Comparison of ENCODE assay signal across 28 cellular contexts in genomic region chr2:204004912-204005311, GRCh38.
A peak's percentile ranks its signal among the peaks of the same experiment; 100 is the strongest.
DNase-seq lines count a peak whose midpoint lies in the region; ATAC-seq and TF ChIP-seq lines count a peak whose summit lies in the region.
"Had no signal": no experiment of that assay in that cellular context is flagged by ENCODE, and none has a peak within 500 bp of the region (broad histone marks: within the 10 kb centered on the region; RNA-seq: fewer than 3 reads in every experiment).

No MANE protein-coding gene starts in this region.

- H3K9me3 ChIP-seq in CD4-positive, CD25-positive, alpha-beta regulatory T cell (ENCODE audit: control insufficient read depth in 2 of 2, low read length in 2 of 2) = no peaks in the 10 kb centered on the region
- no peaks in the 10 kb centered on the region for H3K9me3 ChIP-seq in adrenal gland (replicated peaks in 1 of 3)
- H3K9me3 ChIP-seq: ascending aorta, gastrocnemius medialis, thoracic aorta had no signal

- peak overlapping the region; percentile 90 for H3K27ac Mint-ChIP-seq in activated CD4-positive, alpha-beta T cell treated with anti-CD3 and anti-CD28 coated beads, Interleukin-2, amount 10 ng/mL, durations not matched to agents 24 days and 14 days
- H3K27ac Mint-ChIP-seq in CD4-positive, CD25-positive, alpha-beta regulatory T cell = peak overlapping the region; percentile 44 to 95 (median 47)
- peak overlapping the region; percentile 68 to 89 for H3K27ac Mint-ChIP-seq in T-cell
- peak overlapping the region; percentile 96 for H3K27ac Mint-ChIP-seq in activated naive CD8-positive, alpha-beta T cell
- H3K27ac Mint-ChIP-seq: H9 had no signal

- TF ChIP-seq POLR2A in adrenal gland (IDR thresholded peaks at IDR 0.05) = no peak

- H3K36me3 Mint-ChIP-seq in activated CD4-positive, alpha-beta T cell treated with anti-CD3 and anti-CD28 coated beads, Interleukin-2, amount 10 ng/mL, durations not matched to agents 24 days and 14 days (ENCODE audit: low read depth) = peaks cover 26% of the 10 kb centered on the region
- no peaks in the 10 kb centered on the region for H3K36me3 Mint-ChIP-seq in CD4-positive, CD25-positive, alpha-beta regulatory T cell
- H3K36me3 Mint-ChIP-seq in T-cell = peaks cover 4% of the 10 kb centered on the region
- peaks cover 10% of the 10 kb centered on the region for H3K36me3 Mint-ChIP-seq in activated naive CD8-positive, alpha-beta T cell

- CTCF ChIA-PET in T-cell (lab: Charles Lee) = no interaction called here

- peak overlapping the region; percentile 65 for H3K27ac ChIP-seq in CD4-positive, CD25-positive, alpha-beta regulatory T cell (ENCODE audit: insufficient read depth, low read length, poor library complexity, severe bottlenecking)
- no peak overlapping the region for H3K27ac ChIP-seq in adrenal gland
- H3K27ac ChIP-seq: ascending aorta, gastrocnemius medialis, KMS-11, SK-N-MC, thoracic aorta had no signal

- H3K4me1 Mint-ChIP-seq in activated CD4-positive, alpha-beta T cell treated with anti-CD3 and anti-CD28 coated beads, Interleukin-2, amount 10 ng/mL, durations not matched to agents 24 days and 14 days = peaks cover 70% of the 10 kb centered on the region
- peaks cover 58 to 78% (median 68%) of the 10 kb centered on the region in 4 donors for H3K4me1 Mint-ChIP-seq in CD4-positive, CD25-positive, alpha-beta regulatory T cell
- H3K4me1 Mint-ChIP-seq in T-cell = peaks cover 81 to 88% (median 85%) of the 10 kb centered on the region in 3 donors
- peaks cover 88% of the 10 kb centered on the region for H3K4me1 Mint-ChIP-seq in activated naive CD8-positive, alpha-beta T cell (ENCODE audit: low read depth)
- H3K4me1 Mint-ChIP-seq: H9 had no signal

- WGBS in adrenal gland, 4 donors = 57 to 76% (median 70%) methylated on average over 1 of the region's 1 CpG

- H3K4me1 ChIP-seq in CD4-positive, CD25-positive, alpha-beta regulatory T cell (ENCODE audit: control insufficient read depth, insufficient read depth, low read length, poor library complexity, severe bottlenecking) = peaks cover 69% of the 10 kb centered on the region
- no peaks in the 10 kb centered on the region for H3K4me1 ChIP-seq in adrenal gland (replicated peaks in 1 of 2)
- H3K4me1 ChIP-seq: gastrocnemius medialis had no signal

- no peaks in the 10 kb centered on the region for H3K27me3 Mint-ChIP-seq in activated CD4-positive, alpha-beta T cell treated with anti-CD3 and anti-CD28 coated beads, Interleukin-2, amount 10 ng/mL, durations not matched to agents 24 days and 14 days
- no peaks in the 10 kb centered on the region for H3K27me3 Mint-ChIP-seq in CD4-positive, CD25-positive, alpha-beta regulatory T cell
- H3K27me3 Mint-ChIP-seq in T-cell = no peaks in the 10 kb centered on the region
- no peaks in the 10 kb centered on the region for H3K27me3 Mint-ChIP-seq in activated naive CD8-positive, alpha-beta T cell

- no peak overlapping the region for H3K4me3 Mint-ChIP-seq in activated CD4-positive, alpha-beta T cell treated with anti-CD3 and anti-CD28 coated beads, Interleukin-2, amount 10 ng/mL, durations not matched to agents 24 days and 14 days
- peak overlapping the region in 2 of 4 donors; percentile 15 to 67 for H3K4me3 Mint-ChIP-seq in CD4-positive, CD25-positive, alpha-beta regulatory T cell
- H3K4me3 Mint-ChIP-seq in T-cell = no peak overlapping the region
- H3K4me3 Mint-ChIP-seq in activated naive CD8-positive, alpha-beta T cell = peak overlapping the region; percentile 58
- H3K4me3 Mint-ChIP-seq: H9 had no signal

- intact Hi-C loops in activated CD4-positive, alpha-beta T cell treated with anti-CD3 and anti-CD28 coated beads, Interleukin-2, amount 10 ng/mL, durations not matched to agents 24 days and 14 days (cut with micrococcal nuclease) = loop anchor here (1.0 to 5.0 kb wide), 3 partner anchors 8 to 293 kb away; no protein-coding TSS in a partner anchor
- intact Hi-C loops in adrenal gland (cut with DNase I) = no loop called here

- H3K27me3 ChIP-seq in CD4-positive, CD25-positive, alpha-beta regulatory T cell (ENCODE audit: control insufficient read depth, insufficient read depth, low read length) = no peaks in the 10 kb centered on the region
- H3K27me3 ChIP-seq in adrenal gland = no peaks in the 10 kb centered on the region
- H3K27me3 ChIP-seq: ascending aorta, gastrocnemius medialis had no signal

- no peak for DNase-seq in activated CD4-positive, alpha-beta T cell treated with anti-CD3 and anti-CD28 coated beads, Interleukin-2, amount 10 ng/mL, durations not matched to agents 24 days and 14 days
- DNase-seq in activated CD4-positive, alpha-beta T cell treated with anti-CD3 and anti-CD28 coated beads, Interleukin-2, amount 50 U/mL, for 1 hour = no peak
- peak in 1 of 3 donors; percentile 64 for DNase-seq in CD4-positive, CD25-positive, alpha-beta regulatory T cell
- DNase-seq in T-cell (no peak), GOT3 (lab: John Stamatoyannopoulos, UW) (no peak), adrenal gland (no peak)
- DNase-seq: activated CD4-positive, CD25-positive, alpha-beta regulatory T cell treated with anti-CD3 and anti-CD28 coated beads, Interleukin-2, amount 50 U/mL, for 72 hours; activated gamma-delta T cell treated with Interleukin-2 at 50 U/mL for 16 hours; gastrocnemius medialis; H9; kidney; left ventricle myocardium superior; mesendoderm; MM.1S; NCI-H2029 treated with DMSO at 0.1 percent for 48 hours; NCI-H2227 treated with DMSO at 0.1 percent for 48 hours; NCI-H526 treated with DMSO at 0.1 percent for 48 hours; NK-92 treated with Interleukin-12 subunit alpha and Interleukin-12 subunit beta, amount 100 ng/mL, for 24 hours; PC-3; stimulated activated naive CD4-positive, alpha-beta T cell; T-helper 2 cell had no signal

- POLR2A ChIA-PET in T-cell (lab: Charles Lee) = no interaction called here

- peaks cover 31% of the 10 kb centered on the region for H3K9me3 Mint-ChIP-seq in activated CD4-positive, alpha-beta T cell treated with anti-CD3 and anti-CD28 coated beads, Interleukin-2, amount 10 ng/mL, durations not matched to agents 24 days and 14 days
- H3K9me3 Mint-ChIP-seq in CD4-positive, CD25-positive, alpha-beta regulatory T cell = peaks cover 0 to 12% (median 1%) of the 10 kb centered on the region in 7 donors
- H3K9me3 Mint-ChIP-seq in T-cell = peaks cover 0 to 14% (median 9%) of the 10 kb centered on the region in 3 donors
- H3K9me3 Mint-ChIP-seq in activated naive CD8-positive, alpha-beta T cell (ENCODE audit: low read depth) = peaks cover 7% of the 10 kb centered on the region
- H3K9me3 Mint-ChIP-seq: H9 had no signal

- no peak for TF ChIP-seq CTCF in adrenal gland (IDR thresholded peaks at IDR 0.05)

- H3K4me3 ChIP-seq in CD4-positive, CD25-positive, alpha-beta regulatory T cell (ENCODE audit: low read depth, low read length) = peak overlapping the region; percentile 23
- H3K4me3 ChIP-seq in adrenal gland = no peak overlapping the region
- H3K4me3 ChIP-seq: ascending aorta, gastrocnemius medialis, SK-N-MC, skin epidermis, thoracic aorta had no signal

- ATAC-seq in CD4-positive, CD25-positive, alpha-beta regulatory T cell (ENCODE audit: low read depth in 2 of 2) = no peak
- ATAC-seq in T-cell (replicated peaks in 1 of 4) (no peak), HG03025 (IDR thresholded peaks at IDR 0.05; ENCODE audit: low FRiP score, unreplicated experiment) (no peak)
- ATAC-seq: gastrocnemius medialis, left ventricle myocardium superior, PC-3 had no signal

- no peaks in the 10 kb centered on the region for H3K36me3 ChIP-seq in CD4-positive, CD25-positive, alpha-beta regulatory T cell (ENCODE audit: control insufficient read depth, insufficient read depth, low read length)
- H3K36me3 ChIP-seq in adrenal gland (replicated peaks in 1 of 2) = no peaks in the 10 kb centered on the region
- H3K36me3 ChIP-seq: ascending aorta, gastrocnemius medialis, thoracic aorta had no signal
